Comparison of ENCODE assay signal across 11 cellular contexts in the genomic region with DNA sequence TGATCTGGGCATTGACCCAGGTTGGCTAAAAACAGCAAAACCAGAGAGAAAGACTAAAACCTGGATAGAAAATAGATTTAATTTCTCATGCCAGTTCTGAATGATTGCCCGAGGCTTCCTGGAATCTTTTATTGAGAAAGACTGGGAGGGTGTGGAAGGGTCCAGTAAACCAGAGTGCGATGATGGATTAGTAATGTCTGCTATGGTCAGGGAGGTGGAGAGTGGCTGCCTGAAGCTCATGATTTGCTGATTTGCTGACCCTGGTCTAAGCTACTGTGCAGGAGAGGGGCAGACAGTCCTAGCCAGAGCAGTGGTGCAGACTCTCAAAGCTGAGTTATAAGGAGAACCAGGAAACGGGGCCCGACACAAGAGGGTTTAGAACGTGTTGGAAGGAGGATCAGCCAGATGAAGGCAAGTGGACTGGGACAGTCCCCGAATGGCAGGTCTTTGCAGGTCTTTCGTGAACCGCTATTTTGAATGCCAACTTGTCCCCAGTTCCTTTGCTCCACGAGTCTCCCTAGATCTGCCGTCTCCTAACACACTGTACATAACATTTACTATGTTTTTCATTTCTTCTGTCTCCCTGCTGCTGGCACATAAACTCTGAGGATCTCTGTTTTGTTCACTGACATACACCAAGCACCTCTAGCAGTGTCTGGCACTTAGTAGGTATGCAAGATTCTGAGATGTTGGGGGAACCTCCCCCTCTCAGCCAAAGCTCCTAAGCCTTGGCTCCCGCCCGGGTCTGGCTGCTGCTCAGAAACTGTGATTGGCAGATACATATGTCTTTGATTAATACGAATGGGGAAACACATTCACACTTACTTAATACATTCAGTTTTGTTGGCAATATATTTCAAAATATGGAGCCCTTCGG.
"Had no signal": no experiment of that assay in that cellular context is flagged by ENCODE, and none has a peak within 500 bp of the region (broad histone marks: within the 10 kb centered on the region; RNA-seq: fewer than 3 reads in every experiment).

No MANE protein-coding gene starts in this region.

- H3K27ac ChIP-seq: ascending aorta, breast epithelium, esophagus squamous epithelium, heart right ventricle, stomach, WERI-Rb-1 had no signal

- ATAC-seq: heart right ventricle had no signal

- DNase-seq: activated CD4-positive, alpha-beta T cell treated with anti-CD3 and anti-CD28 coated beads for 1 hour; effector CD8-positive, alpha-beta T cell; esophagus squamous epithelium; heart right ventricle; immature natural killer cell; occipital lobe; stomach; WERI-Rb-1 had no signal

- H3K9me3 ChIP-seq: ascending aorta, breast epithelium, esophagus squamous epithelium, stomach had no signal

- H3K4me3 ChIP-seq: ascending aorta, breast epithelium, esophagus squamous epithelium, heart right ventricle, stomach had no signal

- H3K27me3 ChIP-seq: ascending aorta, breast epithelium, heart right ventricle, stomach had no signal

- H3K36me3 ChIP-seq: ascending aorta, breast epithelium, heart right ventricle, stomach, WERI-Rb-1 had no signal

- FAIRE-seq: endothelial cell of umbilical vein had no signal

- H3K4me1 ChIP-seq: ascending aorta, breast epithelium, esophagus squamous epithelium, stomach had no signal
